In the genomic region with DNA sequence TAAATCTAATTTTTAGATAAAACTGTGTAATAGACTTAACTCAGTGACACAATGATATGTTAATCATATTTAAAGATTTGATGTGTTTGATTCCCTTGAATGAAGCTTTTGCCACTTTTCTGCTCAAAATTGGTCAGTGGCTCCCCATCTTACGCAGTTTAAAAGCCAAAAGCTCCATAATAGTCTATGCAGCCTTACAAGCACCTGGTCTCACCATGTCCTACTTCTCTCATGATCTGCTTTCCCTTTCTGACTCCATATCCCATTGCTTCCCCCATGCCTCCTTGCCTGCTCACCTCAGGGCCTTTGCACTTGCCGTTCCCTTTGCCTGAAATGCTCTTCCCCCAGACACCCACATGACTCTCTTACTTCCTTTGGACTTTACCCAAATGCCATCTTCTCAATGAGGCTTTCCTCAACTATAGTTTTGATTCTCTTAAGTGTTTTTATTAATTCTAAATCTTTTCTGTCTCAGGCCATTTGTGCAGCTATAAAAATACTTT, we compare ENCODE assay signal across 21 cellular contexts. TPM values are rescaled to one million over a fixed set of nuclear protein-coding genes. Genes with fewer than 3 reads are reported as not detected.
DNase-seq lines count a peak whose midpoint lies in the region; ATAC-seq, FAIRE-seq and TF ChIP-seq lines count a peak whose summit lies in the region.
"Had no signal": no experiment of that assay in that cellular context is flagged by ENCODE, and none has a peak within 500 bp of the region (broad histone marks: within the 10 kb centered on the region; RNA-seq: fewer than 3 reads in every experiment).

No MANE protein-coding gene starts in this region.

- no peaks in the 10 kb centered on the region for H3K36me3 ChIP-seq in HEK293 (ENCODE audit: control insufficient read depth in 2 of 2, insufficient read depth in 1 of 2, low read length in 2 of 2)
- no peaks in the 10 kb centered on the region for H3K36me3 ChIP-seq in astrocyte (ENCODE audit: insufficient read depth, low read length)
- H3K36me3 ChIP-seq: thoracic aorta had no signal

- POLR2A ChIA-PET in HEK293 (lab: Yijun Ruan, JAX): interaction anchor here (1.1 to 1.6 kb wide), 2 partner anchors 21 to 110 kb away, joined by 3 to 7 read pairs; partner anchors contain the start of gene RBBP4
- POLR2A ChIA-PET in naive thymus-derived CD8-positive, alpha-beta T cell (lab: Charles Lee): no interaction called here

- H3K4me3 Mint-ChIP-seq in astrocyte (ENCODE audit: unreplicated experiment): peak overlapping the region; percentile 86
- H3K4me3 Mint-ChIP-seq in naive thymus-derived CD8-positive, alpha-beta T cell: peak overlapping the region in 8 of 10 donors; percentile 1 to 77 (median 24)

- H3K9me3 ChIP-seq in HEK293 (ENCODE audit: control insufficient read depth, insufficient read depth, low read depth, low read length) (no peaks in the 10 kb centered on the region), astrocyte (ENCODE audit: insufficient read depth, low read depth, low read length) (no peaks in the 10 kb centered on the region), right cardiac atrium (ENCODE audit: control insufficient read depth, low read length) (no peaks in the 10 kb centered on the region)
- H3K9me3 ChIP-seq: thoracic aorta had no signal

- no peaks in the 10 kb centered on the region for H3K4me1 Mint-ChIP-seq in astrocyte (ENCODE audit: low read depth, unreplicated experiment)
- H3K4me1 Mint-ChIP-seq in naive thymus-derived CD8-positive, alpha-beta T cell: peaks cover 3 to 12% (median 9%) of the 10 kb centered on the region in 4 donors

- H3K27me3 ChIP-seq in astrocyte (ENCODE audit: insufficient read depth, low read length) (no peaks in the 10 kb centered on the region), right cardiac atrium (ENCODE audit: control insufficient read depth, insufficient read depth) (no peaks in the 10 kb centered on the region)

- peaks cover 1% of the 10 kb centered on the region for H3K36me3 Mint-ChIP-seq in astrocyte (ENCODE audit: low read depth, unreplicated experiment)
- H3K36me3 Mint-ChIP-seq in naive thymus-derived CD8-positive, alpha-beta T cell: peaks cover 0 to 9% (median 0%) of the 10 kb centered on the region in 3 donors
- H3K36me3 Mint-ChIP-seq: stimulated activated effector memory CD8-positive, alpha-beta T cell treated with anti-CD3 and anti-CD28 coated beads, Interleukin-12 subunit alpha, Interleukin-12 subunit beta, amount 100 ng/mL, for 72 hours had no signal

- CTCF ChIA-PET in HEK293 (lab: Yijun Ruan, JAX): interaction anchor here (0.5 to 0.6 kb wide), 2 partner anchors 164 to 850 kb away, joined by 3 read pairs; no protein-coding TSS in a partner anchor

- DNase-seq in astrocyte (ENCODE audit: low read depth) (no peak), right cardiac atrium (no peak), GM19239 (ENCODE audit: insufficient read length, low spot score) (no peak), left ventricle myocardium superior (no peak), dermis blood vessel endothelial cell (no peak)
- no peak for DNase-seq in naive thymus-derived CD8-positive, alpha-beta T cell
- DNase-seq: ACHN; activated naive CD8-positive, alpha-beta T cell treated with anti-CD3 and anti-CD28 coated beads, Interleukin-2, amount 10 ng/mL, durations not matched to agents 7 days and 5 days; activated T-cell treated with anti-CD3 and anti-CD28 coated beads, Interleukin-2, amount 50 U/mL, for 72 hours; foreskin fibroblast; NCI-H2171; nucleus accumbens; SIG-M5; stimulated activated CD4-positive, alpha-beta T cell treated with anti-CD3 and anti-CD28 coated beads, Interleukin-15, amount 100 ng/mL, for 24 hours; T-helper 17 cell had no signal

- peaks cover 57% of the 10 kb centered on the region for H3K79me2 ChIP-seq in astrocyte (ENCODE audit: insufficient read depth, low read length)

- no peaks in the 10 kb centered on the region for H3K9me3 Mint-ChIP-seq in astrocyte (ENCODE audit: unreplicated experiment)
- H3K9me3 Mint-ChIP-seq in naive thymus-derived CD8-positive, alpha-beta T cell: no peaks in the 10 kb centered on the region
- H3K9me3 Mint-ChIP-seq: activated naive CD8-positive, alpha-beta T cell treated with anti-CD3 and anti-CD28 coated beads, Interleukin-2, amount 10 ng/mL, durations not matched to agents 7 days and 5 days; activated T-cell treated with anti-CD3 and anti-CD28 coated beads, Interleukin-2, amount 50 U/mL, for 72 hours; stimulated activated effector memory CD8-positive, alpha-beta T cell treated with anti-CD3 and anti-CD28 coated beads, Interleukin-12 subunit alpha, Interleukin-12 subunit beta, amount 100 ng/mL, for 72 hours had no signal

- no peak overlapping the region for H3K4me3 ChIP-seq in HEK293 (ENCODE audit: low read depth, low read length)
- H3K4me3 ChIP-seq in astrocyte (ENCODE audit: insufficient read depth, low read depth, low read length): no peak overlapping the region
- no peak overlapping the region for H3K4me3 ChIP-seq in right cardiac atrium (ENCODE audit: low read length)

- H3K4me1 ChIP-seq in HEK293 (ENCODE audit: control insufficient read depth, insufficient read depth, low read length) (peaks cover 9% of the 10 kb centered on the region), astrocyte (ENCODE audit: insufficient read depth, low read length) (peaks cover 8% of the 10 kb centered on the region), right cardiac atrium (ENCODE audit: control insufficient read depth, insufficient read depth, low read length) (no peaks in the 10 kb centered on the region)

- peaks cover 23% of the 10 kb centered on the region for H4K20me1 ChIP-seq in astrocyte (ENCODE audit: insufficient read depth, low read length)

- H3K27ac ChIP-seq in 22Rv1 (peak overlapping the region; percentile 75; the same call in 1 of the 2 replicates), HEK293 (ENCODE audit: extremely low read depth, low read depth, low read length) (no peak overlapping the region), astrocyte (ENCODE audit: low read depth, low read length) (no peak overlapping the region), right cardiac atrium (ENCODE audit: low read length) (no peak overlapping the region)
- H3K27ac ChIP-seq: epithelial cell of prostate, thoracic aorta had no signal

- no peak for ATAC-seq in naive thymus-derived CD8-positive, alpha-beta T cell
- ATAC-seq in right cardiac atrium (no peak), left ventricle myocardium superior (no peak)
- ATAC-seq: activated T-cell treated with anti-CD3 and anti-CD28 coated beads, Interleukin-2, amount 50 U/mL, for 72 hours; stimulated activated effector memory CD8-positive, alpha-beta T cell treated with anti-CD3 and anti-CD28 coated beads, Interleukin-12 subunit alpha, Interleukin-12 subunit beta, amount 100 ng/mL, for 72 hours; T-helper 17 cell had no signal

- peak overlapping the region; percentile 78 for H3K27ac Mint-ChIP-seq in astrocyte (ENCODE audit: unreplicated experiment)
- peak overlapping the region in 1 of 10 donors; percentile 65 for H3K27ac Mint-ChIP-seq in naive thymus-derived CD8-positive, alpha-beta T cell
- H3K27ac Mint-ChIP-seq: activated naive CD8-positive, alpha-beta T cell treated with anti-CD3 and anti-CD28 coated beads, Interleukin-2, amount 10 ng/mL, durations not matched to agents 7 days and 5 days; activated T-cell treated with anti-CD3 and anti-CD28 coated beads, Interleukin-2, amount 50 U/mL, for 72 hours; T-helper 17 cell had no signal

- FAIRE-seq in astrocyte (lab: Jason Lieb, UNC): no peak
- FAIRE-seq in GM19239 (lab: Jason Lieb, UNC): no peak
- FAIRE-seq: GM12892 had no signal

- TF ChIP-seq CTCF in 22Rv1 (IDR thresholded peaks at IDR 0.05) (no peak), HEK293 (tag by site-specific recombination; IDR thresholded peaks at IDR 0.05) (no peak), astrocyte (IDR thresholded peaks at IDR 0.05; ENCODE audit: insufficient read depth, low read depth, low read length) (no peak)

- H3K9ac ChIP-seq in astrocyte (ENCODE audit: low read length): no peak overlapping the region

- intact Hi-C loops in right cardiac atrium (cut with DNase I): no loop called here
- intact Hi-C loops in left ventricle myocardium superior (cut with micrococcal nuclease): no loop called here

- 97% methylated on average over 2 of the region's 2 CpGs for WGBS in right cardiac atrium

- H3K4me2 ChIP-seq in astrocyte (ENCODE audit: low read length): no peak overlapping the region

- H3K27me3 Mint-ChIP-seq in astrocyte (ENCODE audit: low read depth, unreplicated experiment): peaks cover 4% of the 10 kb centered on the region
- H3K27me3 Mint-ChIP-seq in naive thymus-derived CD8-positive, alpha-beta T cell: peaks cover 36 to 76% (median 55%) of the 10 kb centered on the region in 5 donors

- no peak overlapping the region for H2AFZ ChIP-seq in astrocyte (ENCODE audit: low read depth, low read length)

TF ChIP-seq in HEK293, 187 proteins besides CTCF, POLR2A, EP300 and RAD21:
- TF ChIP-seq ZNF623 (tag by site-specific recombination; IDR thresholded peaks at IDR 0.05): peak; percentile 97
- TF ChIP-seq ZNF184 (tag by site-specific recombination; IDR thresholded peaks at IDR 0.05): no peak
- TF ChIP-seq ZNF311 (tag by site-specific recombination; IDR thresholded peaks at IDR 0.05; ENCODE audit: borderline replicate concordance): no peak
- TF ChIP-seq ZBTB21 (tag by site-specific recombination; IDR thresholded peaks at IDR 0.05): no peak

RNA-seq across cellular contexts. Expression of gene ZBTB8A, which starts 1.9 kb away (rescaled TPM):
- total RNA-seq in astrocyte: 5.2 and 5.6 TPM in 2 replicates
- not detected for total RNA-seq in naive thymus-derived CD8-positive, alpha-beta T cell
- polyA plus RNA-seq in naive thymus-derived CD8-positive, alpha-beta T cell: not detected
- 1 to 10 TPM; 3.2 to 5.1 (median 4.0) TPM for total RNA-seq in right cardiac atrium
- polyA plus RNA-seq in right cardiac atrium: 1.8 TPM
- total RNA-seq in left ventricle myocardium superior: 2.5 TPM
- 11.3 and 12.6 TPM in 2 replicates for total RNA-seq in dermis blood vessel endothelial cell
- total RNA-seq: T-helper 17 cell had no signal
